In genomic region chr1:184771190-184771691, GRCh38 we compare ENCODE assay signal across 1 cellular context.
TF ChIP-seq lines count a peak whose summit lies in the region.

No MANE protein-coding gene starts in this region.

TF ChIP-seq in K562, 482 proteins besides CTCF, POLR2A, EP300 and RAD21 (continued from another document and continues in another):
- TF ChIP-seq NR4A1 (CRISPR knock-in tag; IDR thresholded peaks at IDR 0.05) (0 out of 2 replicates have a peak, but pooled peaks have one; percentile 52), NR4A1 (tag; IDR thresholded peaks at IDR 0.05) (0 out of 2 replicates have a peak, but pooled peaks have one; percentile 30), MCM5 (IDR thresholded peaks at IDR 0.05; ENCODE audit: low read depth) (no peak), PML (IDR thresholded peaks at IDR 0.05; ENCODE audit: low read length) (peak; percentile 50; the same call in 1 of the 2 replicates), USF2 (CRISPR knock-in tag; IDR thresholded peaks at IDR 0.05) (peak; percentile 29), DACH1 (IDR thresholded peaks at IDR 0.05; ENCODE audit: partially characterized antibody) (no peak), DMBX1 (CRISPR knock-in tag; IDR thresholded peaks at IDR 0.05; ENCODE audit: borderline replicate concordance) (0 out of 2 replicates have a peak, but pooled peaks have one; percentile 56), ZNF175 (CRISPR knock-in tag; IDR thresholded peaks at IDR 0.05; ENCODE audit: low read depth) (peak; percentile 67; the same call in 1 of the 2 replicates), MAZ (CRISPR knock-in tag; conservative IDR thresholded peaks at IDR 0.05 in 1 of 2, IDR thresholded peaks at IDR 0.05 in 1 of 2) (0 out of 4 replicates have a peak, but pooled peaks of 1 of the 2 experiments have one; percentile 33), EP400 (IDR thresholded peaks at IDR 0.05) (peak; percentile 88), EWSR1 (IDR thresholded peaks at IDR 0.05; ENCODE audit: borderline replicate concordance, low read depth, partially characterized antibody) (peak; percentile 33), MEIS2 (IDR thresholded peaks at IDR 0.05; ENCODE audit: partially characterized antibody) (peak; percentile 55), NFRKB (IDR thresholded peaks at IDR 0.05; ENCODE audit: low read depth) (peak; percentile 92), VEZF1 (CRISPR knock-in tag; IDR thresholded peaks at IDR 0.05) (peak; percentile 20; the same call in 1 of the 2 replicates), CBX1 (IDR thresholded peaks at IDR 0.05; ENCODE audit: low read depth) (0 out of 2 replicates have a peak, but pooled peaks have one; percentile 39), SUPT5H (IDR thresholded peaks at IDR 0.05) (peak; percentile 66; the same call in 1 of the 2 replicates), POLR2H (tag; IDR thresholded peaks at IDR 0.05; ENCODE audit: low read depth) (peak; percentile 74), CEBPB (tag; IDR thresholded peaks at IDR 0.05) (peak; percentile 21; the same call in 1 of the 2 replicates), EZH2 (IDR thresholded peaks at IDR 0.05; ENCODE audit: borderline replicate concordance, low read depth, low read length) (no peak), ZNF644 (tag; IDR thresholded peaks at IDR 0.05; ENCODE audit: low read depth) (peak; percentile 84), GTF2B (IDR thresholded peaks at IDR 0.05; ENCODE audit: extremely low read depth, insufficient read length) (peak; percentile 38), ATF3 (IDR thresholded peaks at IDR 0.05) (no peak), ATF3 (CRISPR knock-in tag; conservative IDR thresholded peaks at IDR 0.05) (0 out of 2 replicates have a peak, but pooled peaks have one; percentile 24), CREB1 (IDR thresholded peaks at IDR 0.05) (peak; percentile 62), CREB1 (CRISPR knock-in tag; IDR thresholded peaks at IDR 0.05) (peak; percentile 53; the same call in 1 of the 2 replicates), POLR2AphosphoS5 (IDR thresholded peaks at IDR 0.05; ENCODE audit: control insufficient read depth, insufficient read depth, low read depth, low read length) (0 out of 2 replicates have a peak, but pooled peaks have one; percentile 43), BACH1 (tag; IDR thresholded peaks at IDR 0.05) (peak; percentile 53; the same call in 1 of the 2 replicates), YY1 (IDR thresholded peaks at IDR 0.05; ENCODE audit: borderline replicate concordance in 1 of 3, control insufficient read depth in 1 of 3, extremely low read depth in 1 of 3, insufficient read depth in 3 of 3, insufficient read length in 1 of 3, insufficient replicate concordance in 2 of 3, low read depth in 1 of 3, low read length in 2 of 3) (peak; percentile 54 to 92 (median 77)), ZNF551 (CRISPR knock-in tag; IDR thresholded peaks at IDR 0.05) (no peak), MAX (CRISPR knock-in tag; IDR thresholded peaks at IDR 0.05) (peak; percentile 81), CREM (IDR thresholded peaks at IDR 0.05; ENCODE audit: low read depth) (peak; percentile 80), ATF1 (CRISPR knock-in tag; IDR thresholded peaks at IDR 0.05) (no peak), ATF1 (tag; IDR thresholded peaks at IDR 0.05) (peak; percentile 88), NR2C2 (CRISPR knock-in tag; IDR thresholded peaks at IDR 0.05) (no peak), NR2C2 (tag; IDR thresholded peaks at IDR 0.05) (0 out of 2 replicates have a peak, but pooled peaks have one; percentile 16), RBFOX2 (IDR thresholded peaks at IDR 0.05; ENCODE audit: low read depth, low read length) (peak; percentile 58), THRAP3 (IDR thresholded peaks at IDR 0.05; ENCODE audit: borderline replicate concordance) (no peak)
- TF ChIP-seq, protein P1, sequence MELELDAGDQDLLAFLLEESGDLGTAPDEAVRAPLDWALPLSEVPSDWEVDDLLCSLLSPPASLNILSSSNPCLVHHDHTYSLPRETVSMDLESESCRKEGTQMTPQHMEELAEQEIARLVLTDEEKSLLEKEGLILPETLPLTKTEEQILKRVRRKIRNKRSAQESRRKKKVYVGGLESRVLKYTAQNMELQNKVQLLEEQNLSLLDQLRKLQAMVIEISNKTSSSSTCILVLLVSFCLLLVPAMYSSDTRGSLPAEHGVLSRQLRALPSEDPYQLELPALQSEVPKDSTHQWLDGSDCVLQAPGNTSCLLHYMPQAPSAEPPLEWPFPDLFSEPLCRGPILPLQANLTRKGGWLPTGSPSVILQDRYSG (tag; conservative IDR thresholded peaks at IDR 0.05; ENCODE audit: low read depth): peak; percentile 68; the same call in 1 of the 2 replicates
- TF ChIP-seq, protein P2, sequence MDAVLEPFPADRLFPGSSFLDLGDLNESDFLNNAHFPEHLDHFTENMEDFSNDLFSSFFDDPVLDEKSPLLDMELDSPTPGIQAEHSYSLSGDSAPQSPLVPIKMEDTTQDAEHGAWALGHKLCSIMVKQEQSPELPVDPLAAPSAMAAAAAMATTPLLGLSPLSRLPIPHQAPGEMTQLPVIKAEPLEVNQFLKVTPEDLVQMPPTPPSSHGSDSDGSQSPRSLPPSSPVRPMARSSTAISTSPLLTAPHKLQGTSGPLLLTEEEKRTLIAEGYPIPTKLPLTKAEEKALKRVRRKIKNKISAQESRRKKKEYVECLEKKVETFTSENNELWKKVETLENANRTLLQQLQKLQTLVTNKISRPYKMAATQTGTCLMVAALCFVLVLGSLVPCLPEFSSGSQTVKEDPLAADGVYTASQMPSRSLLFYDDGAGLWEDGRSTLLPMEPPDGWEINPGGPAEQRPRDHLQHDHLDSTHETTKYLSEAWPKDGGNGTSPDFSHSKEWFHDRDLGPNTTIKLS (IDR thresholded peaks at IDR 0.05; ENCODE audit: borderline replicate concordance, low read depth): peak; percentile 97
- TF ChIP-seq, protein P3, sequence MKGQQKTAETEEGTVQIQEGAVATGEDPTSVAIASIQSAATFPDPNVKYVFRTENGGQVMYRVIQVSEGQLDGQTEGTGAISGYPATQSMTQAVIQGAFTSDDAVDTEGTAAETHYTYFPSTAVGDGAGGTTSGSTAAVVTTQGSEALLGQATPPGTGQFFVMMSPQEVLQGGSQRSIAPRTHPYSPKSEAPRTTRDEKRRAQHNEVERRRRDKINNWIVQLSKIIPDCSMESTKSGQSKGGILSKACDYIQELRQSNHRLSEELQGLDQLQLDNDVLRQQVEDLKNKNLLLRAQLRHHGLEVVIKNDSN (CRISPR knock-in tag; IDR thresholded peaks at IDR 0.05): peak; percentile 51
- TF ChIP-seq, protein P4, sequence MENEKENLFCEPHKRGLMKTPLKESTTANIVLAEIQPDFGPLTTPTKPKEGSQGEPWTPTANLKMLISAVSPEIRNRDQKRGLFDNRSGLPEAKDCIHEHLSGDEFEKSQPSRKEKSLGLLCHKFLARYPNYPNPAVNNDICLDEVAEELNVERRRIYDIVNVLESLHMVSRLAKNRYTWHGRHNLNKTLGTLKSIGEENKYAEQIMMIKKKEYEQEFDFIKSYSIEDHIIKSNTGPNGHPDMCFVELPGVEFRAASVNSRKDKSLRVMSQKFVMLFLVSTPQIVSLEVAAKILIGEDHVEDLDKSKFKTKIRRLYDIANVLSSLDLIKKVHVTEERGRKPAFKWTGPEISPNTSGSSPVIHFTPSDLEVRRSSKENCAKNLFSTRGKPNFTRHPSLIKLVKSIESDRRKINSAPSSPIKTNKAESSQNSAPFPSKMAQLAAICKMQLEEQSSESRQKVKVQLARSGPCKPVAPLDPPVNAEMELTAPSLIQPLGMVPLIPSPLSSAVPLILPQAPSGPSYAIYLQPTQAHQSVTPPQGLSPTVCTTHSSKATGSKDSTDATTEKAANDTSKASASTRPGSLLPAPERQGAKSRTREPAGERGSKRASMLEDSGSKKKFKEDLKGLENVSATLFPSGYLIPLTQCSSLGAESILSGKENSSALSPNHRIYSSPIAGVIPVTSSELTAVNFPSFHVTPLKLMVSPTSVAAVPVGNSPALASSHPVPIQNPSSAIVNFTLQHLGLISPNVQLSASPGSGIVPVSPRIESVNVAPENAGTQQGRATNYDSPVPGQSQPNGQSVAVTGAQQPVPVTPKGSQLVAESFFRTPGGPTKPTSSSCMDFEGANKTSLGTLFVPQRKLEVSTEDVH (IDR thresholded peaks at IDR 0.05; ENCODE audit: low read depth, partially characterized antibody): no peak
- TF ChIP-seq, protein P5, sequence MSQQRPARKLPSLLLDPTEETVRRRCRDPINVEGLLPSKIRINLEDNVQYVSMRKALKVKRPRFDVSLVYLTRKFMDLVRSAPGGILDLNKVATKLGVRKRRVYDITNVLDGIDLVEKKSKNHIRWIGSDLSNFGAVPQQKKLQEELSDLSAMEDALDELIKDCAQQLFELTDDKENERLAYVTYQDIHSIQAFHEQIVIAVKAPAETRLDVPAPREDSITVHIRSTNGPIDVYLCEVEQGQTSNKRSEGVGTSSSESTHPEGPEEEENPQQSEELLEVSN (IDR thresholded peaks at IDR 0.05; ENCODE audit: borderline replicate concordance in 1 of 2, extremely low read depth in 1 of 2, insufficient read depth in 1 of 2, insufficient read length in 1 of 2, low read depth in 1 of 2, low read length in 1 of 2, poor library complexity in 1 of 2, severe bottlenecking in 1 of 2): peak; percentile 33 to 65
- TF ChIP-seq, protein P6, sequence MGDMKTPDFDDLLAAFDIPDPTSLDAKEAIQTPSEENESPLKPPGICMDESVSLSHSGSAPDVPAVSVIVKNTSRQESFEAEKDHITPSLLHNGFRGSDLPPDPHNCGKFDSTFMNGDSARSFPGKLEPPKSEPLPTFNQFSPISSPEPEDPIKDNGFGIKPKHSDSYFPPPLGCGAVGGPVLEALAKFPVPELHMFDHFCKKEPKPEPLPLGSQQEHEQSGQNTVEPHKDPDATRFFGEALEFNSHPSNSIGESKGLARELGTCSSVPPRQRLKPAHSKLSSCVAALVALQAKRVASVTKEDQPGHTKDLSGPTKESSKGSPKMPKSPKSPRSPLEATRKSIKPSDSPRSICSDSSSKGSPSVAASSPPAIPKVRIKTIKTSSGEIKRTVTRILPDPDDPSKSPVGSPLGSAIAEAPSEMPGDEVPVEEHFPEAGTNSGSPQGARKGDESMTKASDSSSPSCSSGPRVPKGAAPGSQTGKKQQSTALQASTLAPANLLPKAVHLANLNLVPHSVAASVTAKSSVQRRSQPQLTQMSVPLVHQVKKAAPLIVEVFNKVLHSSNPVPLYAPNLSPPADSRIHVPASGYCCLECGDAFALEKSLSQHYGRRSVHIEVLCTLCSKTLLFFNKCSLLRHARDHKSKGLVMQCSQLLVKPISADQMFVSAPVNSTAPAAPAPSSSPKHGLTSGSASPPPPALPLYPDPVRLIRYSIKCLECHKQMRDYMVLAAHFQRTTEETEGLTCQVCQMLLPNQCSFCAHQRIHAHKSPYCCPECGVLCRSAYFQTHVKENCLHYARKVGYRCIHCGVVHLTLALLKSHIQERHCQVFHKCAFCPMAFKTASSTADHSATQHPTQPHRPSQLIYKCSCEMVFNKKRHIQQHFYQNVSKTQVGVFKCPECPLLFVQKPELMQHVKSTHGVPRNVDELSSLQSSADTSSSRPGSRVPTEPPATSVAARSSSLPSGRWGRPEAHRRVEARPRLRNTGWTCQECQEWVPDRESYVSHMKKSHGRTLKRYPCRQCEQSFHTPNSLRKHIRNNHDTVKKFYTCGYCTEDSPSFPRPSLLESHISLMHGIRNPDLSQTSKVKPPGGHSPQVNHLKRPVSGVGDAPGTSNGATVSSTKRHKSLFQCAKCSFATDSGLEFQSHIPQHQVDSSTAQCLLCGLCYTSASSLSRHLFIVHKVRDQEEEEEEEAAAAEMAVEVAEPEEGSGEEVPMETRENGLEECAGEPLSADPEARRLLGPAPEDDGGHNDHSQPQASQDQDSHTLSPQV (IDR thresholded peaks at IDR 0.05): peak; percentile 96
- TF ChIP-seq, protein P7, sequence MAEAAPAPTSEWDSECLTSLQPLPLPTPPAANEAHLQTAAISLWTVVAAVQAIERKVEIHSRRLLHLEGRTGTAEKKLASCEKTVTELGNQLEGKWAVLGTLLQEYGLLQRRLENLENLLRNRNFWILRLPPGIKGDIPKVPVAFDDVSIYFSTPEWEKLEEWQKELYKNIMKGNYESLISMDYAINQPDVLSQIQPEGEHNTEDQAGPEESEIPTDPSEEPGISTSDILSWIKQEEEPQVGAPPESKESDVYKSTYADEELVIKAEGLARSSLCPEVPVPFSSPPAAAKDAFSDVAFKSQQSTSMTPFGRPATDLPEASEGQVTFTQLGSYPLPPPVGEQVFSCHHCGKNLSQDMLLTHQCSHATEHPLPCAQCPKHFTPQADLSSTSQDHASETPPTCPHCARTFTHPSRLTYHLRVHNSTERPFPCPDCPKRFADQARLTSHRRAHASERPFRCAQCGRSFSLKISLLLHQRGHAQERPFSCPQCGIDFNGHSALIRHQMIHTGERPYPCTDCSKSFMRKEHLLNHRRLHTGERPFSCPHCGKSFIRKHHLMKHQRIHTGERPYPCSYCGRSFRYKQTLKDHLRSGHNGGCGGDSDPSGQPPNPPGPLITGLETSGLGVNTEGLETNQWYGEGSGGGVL (CRISPR knock-in tag; IDR thresholded peaks at IDR 0.05): no peak
